In the genomic region with DNA sequence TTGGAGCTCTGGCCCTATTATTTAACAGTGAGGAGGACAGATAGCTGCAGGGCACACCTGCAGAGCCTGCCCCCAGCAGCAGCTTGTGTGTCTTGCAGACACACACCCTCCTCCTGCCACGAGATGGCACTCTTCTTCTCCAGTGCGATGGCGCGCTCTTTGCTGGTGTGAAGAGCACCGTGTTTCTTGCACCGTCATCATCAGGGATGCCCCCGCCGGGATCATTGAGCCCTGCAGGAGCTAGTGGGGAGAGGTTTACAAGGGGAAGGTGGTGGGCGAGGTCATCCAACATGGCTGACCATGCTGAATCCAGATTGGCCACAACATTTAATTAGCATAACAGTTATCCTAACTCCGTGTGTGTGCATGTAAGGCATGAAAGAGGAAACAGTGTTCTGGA, we compare ENCODE assay signal across 8 cellular contexts.
DNase-seq lines count a peak whose midpoint lies in the region; ATAC-seq and TF ChIP-seq lines count a peak whose summit lies in the region.

No MANE protein-coding gene starts in this region.

- H3K36me3 ChIP-seq in neuronal stem cell (replicated peaks in 1 of 2; ENCODE audit: control insufficient read depth in 2 of 2, insufficient read depth in 2 of 2, low read length in 2 of 2): peaks cover 6 to 58% of the 10 kb centered on the region in 2 donors

- no peaks in the 10 kb centered on the region for H3K36me3 Mint-ChIP-seq in activated T-cell treated with anti-CD3 and anti-CD28 coated beads, Interleukin-2, amount 50 U/mL, for 24 hours (ENCODE audit: low read depth)

- no peak overlapping the region for H2BK120ac ChIP-seq in neuronal stem cell (ENCODE audit: low read depth, low read length)

- no peak overlapping the region for H3K9ac ChIP-seq in neuronal stem cell (ENCODE audit: low read depth, low read length, poor library complexity)

- H3K4ac ChIP-seq in neuronal stem cell (ENCODE audit: low read length): no peak overlapping the region

- H3K27ac ChIP-seq in neuronal stem cell (replicated peaks; ENCODE audit: low read length) (no peak overlapping the region), substantia nigra (ENCODE audit: low read depth, low read length, poor library complexity, severe bottlenecking) (no peak overlapping the region)

- H3K4me1 Mint-ChIP-seq in activated T-cell treated with anti-CD3 and anti-CD28 coated beads, Interleukin-2, amount 50 U/mL, for 24 hours (ENCODE audit: low read depth): peaks cover 3% of the 10 kb centered on the region

- no peaks in the 10 kb centered on the region for H3K9me3 Mint-ChIP-seq in activated T-cell treated with anti-CD3 and anti-CD28 coated beads, Interleukin-2, amount 50 U/mL, for 24 hours

- no peak overlapping the region for H4K8ac ChIP-seq in neuronal stem cell (ENCODE audit: low read depth, low read length)

- TF ChIP-seq EP300 in Ishikawa (IDR thresholded peaks at IDR 0.05; ENCODE audit: borderline replicate concordance): no peak

- H2BK5ac ChIP-seq in neuronal stem cell (ENCODE audit: low read length): no peak overlapping the region

- H4K91ac ChIP-seq in neuronal stem cell (ENCODE audit: low read depth, low read length, poor library complexity): no peak overlapping the region

- TF ChIP-seq RAD21 in Ishikawa (IDR thresholded peaks at IDR 0.05; ENCODE audit: low read depth): peak; percentile 97

- peak; percentile 46 for DNase-seq in EH (ENCODE audit: low read depth)
- peak; percentile 86 for DNase-seq in OCI-M1 (lab: John Stamatoyannopoulos, UW)
- peak; percentile 68 for DNase-seq in activated T-cell treated with anti-CD3 and anti-CD28 coated beads, Interleukin-2, amount 50 U/mL, for 24 hours
- peak; percentile 69 for DNase-seq in fibroblast of peridontal ligament (ENCODE audit: extremely low read depth)
- DNase-seq in neuronal stem cell (ENCODE audit: low spot score): peak; percentile 55
- DNase-seq in substantia nigra (lab: John Stamatoyannopoulos, UW): peak in 44 of 49 donors; percentile 9 to 78 (median 55)

- H3K79me1 ChIP-seq in neuronal stem cell (ENCODE audit: low read depth, low read length): no peaks in the 10 kb centered on the region

- no peaks in the 10 kb centered on the region for H3K27me3 ChIP-seq in neuronal stem cell (ENCODE audit: control insufficient read depth in 3 of 3, insufficient read depth in 3 of 3, low read depth in 1 of 3, low read length in 3 of 3)

- no peak overlapping the region for H3K4me2 ChIP-seq in neuronal stem cell (ENCODE audit: insufficient read depth, low read length, poor library complexity, severe bottlenecking)

- peaks cover 13 to 22% of the 10 kb centered on the region in 2 donors for H3K4me1 ChIP-seq in neuronal stem cell (ENCODE audit: control insufficient read depth in 2 of 2, insufficient read depth in 1 of 2, low read depth in 1 of 2, low read length in 2 of 2)

- no peaks in the 10 kb centered on the region for H3K9me3 ChIP-seq in neuronal stem cell (replicated peaks in 1 of 2; ENCODE audit: control insufficient read depth in 2 of 2, insufficient read depth in 1 of 2, low read depth in 1 of 2, low read length in 2 of 2)

- H2BK12ac ChIP-seq in neuronal stem cell (ENCODE audit: low read length): no peak overlapping the region

- H2AK5ac ChIP-seq in neuronal stem cell (ENCODE audit: low read depth, low read length): no peak overlapping the region

- no peak overlapping the region for H3K4me3 Mint-ChIP-seq in activated T-cell treated with anti-CD3 and anti-CD28 coated beads, Interleukin-2, amount 50 U/mL, for 24 hours

- H2AFZ ChIP-seq in neuronal stem cell (ENCODE audit: low read length): no peak overlapping the region

- H3K4me3 ChIP-seq in neuronal stem cell (ENCODE audit: low read length in 2 of 2): no peak overlapping the region

- no peak overlapping the region for H3K14ac ChIP-seq in neuronal stem cell (ENCODE audit: low read length)

- H3K27ac Mint-ChIP-seq in activated T-cell treated with anti-CD3 and anti-CD28 coated beads, Interleukin-2, amount 50 U/mL, for 24 hours: no peak overlapping the region

- H2BK15ac ChIP-seq in neuronal stem cell (ENCODE audit: low read length): no peak overlapping the region

- H3K18ac ChIP-seq in neuronal stem cell (ENCODE audit: low read length): no peak overlapping the region

- no peak overlapping the region for H3K23ac ChIP-seq in neuronal stem cell (ENCODE audit: low read depth, low read length, poor library complexity)

- WGBS in neuronal stem cell (ENCODE audit: extremely low coverage in 2 of 2, insufficient read length in 2 of 2, insufficient replicate concordance in 1 of 2), 2 donors: no CpG with 5 or more reads among the region's 10 CpGs

- peak; percentile 96 for ATAC-seq in GM21737 (IDR thresholded peaks at IDR 0.05; ENCODE audit: unreplicated experiment)

- H3K27me3 Mint-ChIP-seq in activated T-cell treated with anti-CD3 and anti-CD28 coated beads, Interleukin-2, amount 50 U/mL, for 24 hours: peaks cover 46% of the 10 kb centered on the region

TF ChIP-seq in Ishikawa, 13 proteins besides CTCF, POLR2A, EP300 and RAD21:
- TF ChIP-seq, protein P1, sequence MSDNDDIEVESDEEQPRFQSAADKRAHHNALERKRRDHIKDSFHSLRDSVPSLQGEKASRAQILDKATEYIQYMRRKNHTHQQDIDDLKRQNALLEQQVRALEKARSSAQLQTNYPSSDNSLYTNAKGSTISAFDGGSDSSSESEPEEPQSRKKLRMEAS (IDR thresholded peaks at IDR 0.05): peak; percentile 70
- TF ChIP-seq CEBPB (IDR thresholded peaks at IDR 0.05) (no peak), YY1 (IDR thresholded peaks at IDR 0.05; ENCODE audit: low read depth) (peak; percentile 77)
